Comparison of ENCODE assay signal across 1 cellular context in genomic region chr2:43005211-43005974, GRCh38.
TF ChIP-seq lines count a peak whose summit lies in the region.

No MANE protein-coding gene starts in this region.

TF ChIP-seq in HepG2, 621 proteins besides CTCF, POLR2A, EP300 and RAD21 (continued from another document and continues in another):
- TF ChIP-seq SKIL (CRISPR knock-in tag; IDR thresholded peaks at IDR 0.05; ENCODE audit: borderline replicate concordance) (peak; percentile 56; the same call in 1 of the 2 replicates), ZBTB8A (CRISPR knock-in tag; IDR thresholded peaks at IDR 0.05; ENCODE audit: borderline replicate concordance, low read depth) (no peak), ZNF446 (CRISPR knock-in tag; IDR thresholded peaks at IDR 0.05) (no peak; the same call in 1 of the 2 replicates), ZBTB38 (CRISPR knock-in tag; IDR thresholded peaks at IDR 0.05) (peak; percentile 26), ZSCAN25 (CRISPR knock-in tag; IDR thresholded peaks at IDR 0.05) (peak; percentile 80; the same call in 1 of the 2 replicates), KDM1A (CRISPR knock-in tag; IDR thresholded peaks at IDR 0.05) (peak; percentile 56), ZNF232 (CRISPR knock-in tag; IDR thresholded peaks at IDR 0.05; ENCODE audit: borderline replicate concordance) (peak; percentile 97), ZNF557 (CRISPR knock-in tag; IDR thresholded peaks at IDR 0.05) (peak; percentile 46; the same call in 1 of the 2 replicates), ZNF841 (CRISPR knock-in tag; IDR thresholded peaks at IDR 0.05; ENCODE audit: borderline replicate concordance) (no peak), ZNF766 (CRISPR knock-in tag; IDR thresholded peaks at IDR 0.05; ENCODE audit: borderline replicate concordance) (no peak; the same call in 1 of the 2 replicates), DDIT3 (CRISPR knock-in tag; IDR thresholded peaks at IDR 0.05) (no peak), NFE2 (CRISPR knock-in tag; IDR thresholded peaks at IDR 0.05) (no peak), ZNF138 (CRISPR knock-in tag; IDR thresholded peaks at IDR 0.05; ENCODE audit: low read depth) (no peak), ARNTL (CRISPR knock-in tag; IDR thresholded peaks at IDR 0.05) (peak; percentile 64; the same call in 1 of the 2 replicates), HMGXB4 (CRISPR knock-in tag; IDR thresholded peaks at IDR 0.05; ENCODE audit: borderline replicate concordance in 1 of 2, low read depth in 1 of 2) (peak; percentile 51 to 71; a peak in 3 of 4 replicates), FOSL2 (CRISPR knock-in tag; IDR thresholded peaks at IDR 0.05) (peak; percentile 80), ZNF816 (CRISPR knock-in tag; IDR thresholded peaks at IDR 0.05; ENCODE audit: borderline replicate concordance) (no peak), GLMP (CRISPR knock-in tag; IDR thresholded peaks at IDR 0.05; ENCODE audit: borderline replicate concordance) (no peak), ZNF703 (CRISPR knock-in tag; IDR thresholded peaks at IDR 0.05; ENCODE audit: borderline replicate concordance) (no peak; the same call in 1 of the 2 replicates), FOXO4 (CRISPR knock-in tag; conservative IDR thresholded peaks at IDR 0.05) (no peak), MXD4 (CRISPR knock-in tag; IDR thresholded peaks at IDR 0.05) (peak; percentile 58; the same call in 1 of the 2 replicates), HOXD1 (CRISPR knock-in tag; IDR thresholded peaks at IDR 0.05) (peak; percentile 48; the same call in 1 of the 2 replicates), NPAS2 (CRISPR knock-in tag; IDR thresholded peaks at IDR 0.05; ENCODE audit: borderline replicate concordance) (no peak), GTF2F1 (IDR thresholded peaks at IDR 0.05; ENCODE audit: low read length) (no peak), RXRB (CRISPR knock-in tag; IDR thresholded peaks at IDR 0.05; ENCODE audit: borderline replicate concordance) (peak; percentile 87), CBX2 (IDR thresholded peaks at IDR 0.05; ENCODE audit: low read depth, low read length) (no peak), CBX2 (CRISPR knock-in tag; IDR thresholded peaks at IDR 0.05; ENCODE audit: low read depth) (no peak), ZNF570 (CRISPR knock-in tag; IDR thresholded peaks at IDR 0.05; ENCODE audit: borderline replicate concordance) (no peak), DNMT3B (CRISPR knock-in tag; conservative IDR thresholded peaks at IDR 0.05) (no peak), ZNF430 (CRISPR knock-in tag; IDR thresholded peaks at IDR 0.05) (peak; percentile 86), RARG (CRISPR knock-in tag; IDR thresholded peaks at IDR 0.05; ENCODE audit: low read depth) (no peak), ZNF460 (CRISPR knock-in tag; IDR thresholded peaks at IDR 0.05; ENCODE audit: borderline replicate concordance) (no peak; the same call in 1 of the 2 replicates), PRPF4 (IDR thresholded peaks at IDR 0.05; ENCODE audit: low read depth, low read length, poor library complexity, severe bottlenecking) (no peak), DRAP1 (CRISPR knock-in tag; IDR thresholded peaks at IDR 0.05) (peak; percentile 93), ZNF577 (CRISPR knock-in tag; IDR thresholded peaks at IDR 0.05; ENCODE audit: borderline replicate concordance, low read depth) (no peak), ZBTB25 (CRISPR knock-in tag; IDR thresholded peaks at IDR 0.05) (peak; percentile 73; the same call in 1 of the 2 replicates), ZNF761 (CRISPR knock-in tag; conservative IDR thresholded peaks at IDR 0.05) (peak; percentile 86; the same call in 1 of the 2 replicates), CERS6 (CRISPR knock-in tag; IDR thresholded peaks at IDR 0.05) (no peak), RARA (CRISPR knock-in tag; IDR thresholded peaks at IDR 0.05) (peak; percentile 72), SRF (IDR thresholded peaks at IDR 0.05; ENCODE audit: low read depth, low read length) (no peak), IKZF5 (CRISPR knock-in tag; IDR thresholded peaks at IDR 0.05) (peak; percentile 91), ZBTB1 (CRISPR knock-in tag; IDR thresholded peaks at IDR 0.05; ENCODE audit: borderline replicate concordance) (no peak; the same call in 1 of the 2 replicates), HOXA5 (CRISPR knock-in tag; IDR thresholded peaks at IDR 0.05) (peak; percentile 74), ZNF670 (CRISPR knock-in tag; IDR thresholded peaks at IDR 0.05; ENCODE audit: borderline replicate concordance) (peak; percentile 18; the same call in 1 of the 2 replicates), AFF4 (CRISPR knock-in tag; IDR thresholded peaks at IDR 0.05) (no peak), HINFP (CRISPR knock-in tag; IDR thresholded peaks at IDR 0.05; ENCODE audit: low read depth) (0 out of 2 replicates have a peak, but pooled peaks have one; percentile 32), DR1 (CRISPR knock-in tag; IDR thresholded peaks at IDR 0.05) (peak; percentile 93), ZNF737 (CRISPR knock-in tag; IDR thresholded peaks at IDR 0.05; ENCODE audit: borderline replicate concordance) (no peak), MEF2D (CRISPR knock-in tag; IDR thresholded peaks at IDR 0.05) (peak; percentile 51), ZNF33A (CRISPR knock-in tag; IDR thresholded peaks at IDR 0.05; ENCODE audit: borderline replicate concordance) (no peak), POLR2AphosphoS2 (IDR thresholded peaks at IDR 0.05; ENCODE audit: low read depth, low read length) (no peak)
